In genomic region chr5:23139338-23140171, GRCh38 we compare ENCODE assay signal across 8 cellular contexts.
DNase-seq lines count a peak whose midpoint lies in the region; ATAC-seq, FAIRE-seq and TF ChIP-seq lines count a peak whose summit lies in the region.

No MANE protein-coding gene starts in this region.

- ATAC-seq in heart left ventricle, result peak in 2 of 4 donors; percentile 44 to 50
- ATAC-seq in body of pancreas, result no peak
- ATAC-seq in activated naive CD4-positive, alpha-beta T cell treated with anti-CD3 and anti-CD28 coated beads, Interleukin-2, amount 50 U/mL, for 72 hours, result no peak

- no peaks in the 10 kb centered on the region for H3K36me3 ChIP-seq in heart left ventricle
- H3K36me3 ChIP-seq in right atrium auricular region, result no peaks in the 10 kb centered on the region
- H3K36me3 ChIP-seq in body of pancreas (replicated peaks in 1 of 2; ENCODE audit: insufficient read depth in 1 of 2, low read depth in 2 of 2), result no peaks in the 10 kb centered on the region
- H3K36me3 ChIP-seq in sigmoid colon, result no peaks in the 10 kb centered on the region

- no peak for FAIRE-seq in GM19239 (lab: Jason Lieb, UNC)

- intact Hi-C loops in heart left ventricle (cut with DNase I) (loop anchor here (1.0 to 10.0 kb wide), 6 partner anchors 247 to 255 kb away; no protein-coding TSS in a partner anchor), body of pancreas (cut with DNase I) (no loop called here), sigmoid colon (cut with DNase I) (no loop called here)

- H3K36me3 Mint-ChIP-seq in activated naive CD4-positive, alpha-beta T cell treated with anti-CD3 and anti-CD28 coated beads, Interleukin-2, amount 50 U/mL, for 72 hours, result peaks cover 0 to 12% of the 10 kb centered on the region in 2 donors

- no peak overlapping the region for H3K27ac ChIP-seq in heart left ventricle
- no peak overlapping the region for H3K27ac ChIP-seq in right atrium auricular region
- H3K27ac ChIP-seq in body of pancreas, result no peak overlapping the region
- no peak overlapping the region for H3K27ac ChIP-seq in sigmoid colon

- TF ChIP-seq CTCF in heart left ventricle (IDR thresholded peaks at IDR 0.05) (peak; percentile 18 to 57 (median 43)), right atrium auricular region (IDR thresholded peaks at IDR 0.05) (peak in 1 of 2 donors; percentile 58), body of pancreas (IDR thresholded peaks at IDR 0.05) (peak in 4 of 7 experiments; percentile 15 to 24 (median 22)), sigmoid colon (IDR thresholded peaks at IDR 0.05) (no peak)

- no peak for TF ChIP-seq EP300 in sigmoid colon (IDR thresholded peaks at IDR 0.05)

- H3K27ac Mint-ChIP-seq in activated naive CD4-positive, alpha-beta T cell treated with anti-CD3 and anti-CD28 coated beads, Interleukin-2, amount 50 U/mL, for 72 hours, result no peak overlapping the region

- TF ChIP-seq POLR2A in heart left ventricle (IDR thresholded peaks at IDR 0.05) (no peak), body of pancreas (IDR thresholded peaks at IDR 0.05) (no peak), sigmoid colon (IDR thresholded peaks at IDR 0.05) (no peak)

- no peak overlapping the region for H3K4me3 ChIP-seq in heart left ventricle
- H3K4me3 ChIP-seq in right atrium auricular region, result no peak overlapping the region
- H3K4me3 ChIP-seq in body of pancreas, result no peak overlapping the region
- no peak overlapping the region for H3K4me3 ChIP-seq in sigmoid colon

- H3K4me1 ChIP-seq in heart left ventricle (peaks cover 0 to 5% (median 0%) of the 10 kb centered on the region in 12 donors), right atrium auricular region (no peaks in the 10 kb centered on the region), body of pancreas (no peaks in the 10 kb centered on the region), sigmoid colon (no peaks in the 10 kb centered on the region)

- WGBS in heart left ventricle, 4 donors, result 3 to 5% (median 4%) methylated on average over 4 of the region's 4 CpGs
- WGBS in body of pancreas, 2 donors, result 1 to 4% methylated on average over 4 of the region's 4 CpGs
- 6 to 7% methylated on average over 4 of the region's 4 CpGs for WGBS in sigmoid colon, 2 donors

- DNase-seq in heart left ventricle (no peak), right atrium auricular region (ENCODE audit: low spot score) (no peak), NCI-H1694 (lab: John Stamatoyannopoulos, UW) (peak; percentile 68), body of pancreas (no peak), non-pigmented ciliary epithelial cell (ENCODE audit: low read depth) (peak; percentile 3), GM19239 (ENCODE audit: insufficient read length, low spot score) (no peak), sigmoid colon (no peak)
- DNase-seq in activated naive CD4-positive, alpha-beta T cell treated with anti-CD3 and anti-CD28 coated beads, Interleukin-2, amount 50 U/mL, for 72 hours (ENCODE audit: low spot score in 2 of 2), result no peak

- H3K27me3 ChIP-seq in heart left ventricle (no peaks in the 10 kb centered on the region), right atrium auricular region (no peaks in the 10 kb centered on the region), body of pancreas (no peaks in the 10 kb centered on the region), sigmoid colon (no peaks in the 10 kb centered on the region)

- H3K9me3 ChIP-seq in heart left ventricle, result peaks cover 0 to 3% (median 0%) of the 10 kb centered on the region in 12 donors
- peaks cover 0 to 16% of the 10 kb centered on the region in 2 donors for H3K9me3 ChIP-seq in right atrium auricular region
- H3K9me3 ChIP-seq in body of pancreas, result no peaks in the 10 kb centered on the region
- H3K9me3 ChIP-seq in sigmoid colon, result no peaks in the 10 kb centered on the region

- peaks cover 24% of the 10 kb centered on the region in 2 donors for H3K9me3 Mint-ChIP-seq in activated naive CD4-positive, alpha-beta T cell treated with anti-CD3 and anti-CD28 coated beads, Interleukin-2, amount 50 U/mL, for 72 hours

Comparison
In these comparisons a context has a peak if more than half of its experiments do, and no peak if none do; other contexts are left out.
1. DNase-seq: peak in NCI-H1694 (single experiment) and non-pigmented ciliary epithelial cell (single experiment); none in heart left ventricle (0 of 5), right atrium auricular region (single experiment), body of pancreas (0 of 4), activated naive CD4-positive, alpha-beta T cell treated with anti-CD3 and anti-CD28 coated beads, Interleukin-2, amount 50 U/mL, for 72 hours (0 of 2), GM19239 (single experiment) and sigmoid colon (single experiment).
2. CTCF ChIP-seq: peak in heart left ventricle (12 of 12) and body of pancreas (4 of 7); none in sigmoid colon (0 of 4).
3. intact Hi-C loops: an anchor here in heart left ventricle (1.0 to 10.0 kb wide); none called in body of pancreas and sigmoid colon.